In the genomic region with DNA sequence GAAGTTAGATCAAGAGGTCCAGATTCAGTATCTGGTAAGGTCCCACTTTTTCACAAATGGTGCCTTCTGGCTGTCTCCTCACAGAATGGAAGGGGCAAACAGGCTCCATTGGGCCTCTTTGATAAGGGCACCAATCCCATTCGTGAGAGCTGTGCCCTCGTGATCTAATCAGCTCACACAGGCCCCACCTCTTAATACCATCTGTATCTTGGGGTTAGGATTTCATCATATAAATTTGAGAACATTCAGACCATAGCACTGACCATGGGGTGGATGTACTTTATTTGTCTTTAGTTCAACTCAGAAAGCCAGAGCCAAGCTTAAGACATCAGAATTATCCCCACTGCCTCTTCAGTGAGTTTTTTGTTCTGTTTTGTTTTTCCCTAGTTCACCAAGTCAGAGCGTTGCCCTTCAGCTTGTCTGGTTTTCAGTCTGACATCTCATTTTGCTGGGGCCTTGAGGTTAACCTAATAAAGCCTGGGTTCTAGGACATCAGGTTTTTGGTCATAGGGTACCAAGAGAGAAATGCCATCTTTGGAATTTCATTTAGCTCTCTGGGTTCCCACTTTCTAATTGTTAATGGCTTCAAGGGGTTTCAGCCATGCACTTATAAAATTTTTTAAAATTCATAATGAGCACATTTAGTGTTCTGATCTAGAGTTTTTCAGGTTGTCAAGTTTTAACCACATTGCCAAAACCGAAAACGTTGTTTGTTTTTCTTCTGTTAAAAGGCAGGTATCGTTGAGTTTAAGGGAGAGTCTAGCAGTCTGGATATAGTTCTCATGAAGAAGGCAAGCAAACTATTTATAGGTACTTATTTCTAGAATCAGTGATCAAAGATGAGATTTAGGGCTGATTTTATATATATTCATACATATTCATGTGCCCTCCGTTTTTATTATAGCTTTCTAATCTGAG, we compare ENCODE assay signal across 9 cellular contexts. TPM values are rescaled to one million over a fixed set of nuclear protein-coding genes. Genes with fewer than 3 reads are reported as not detected.
DNase-seq lines count a peak whose midpoint lies in the region; ATAC-seq and TF ChIP-seq lines count a peak whose summit lies in the region.
"Had no signal": no experiment of that assay in that cellular context is flagged by ENCODE, and none has a peak within 500 bp of the region (broad histone marks: within the 10 kb centered on the region; RNA-seq: fewer than 3 reads in every experiment).

No MANE protein-coding gene starts in this region.

- H3K9me3 ChIP-seq in breast epithelium, result no peaks in the 10 kb centered on the region

- H3K27ac ChIP-seq in breast epithelium, result peak overlapping the region in 1 of 2 donors; percentile 61

- DNase-seq in MCF 10A (ENCODE audit: unreplicated experiment) (no peak), breast epithelium (ENCODE audit: low spot score in 2 of 2) (no peak), mesothelial cell of epicardium (ENCODE audit: low spot score in 2 of 2, unreplicated experiment in 2 of 2) (no peak), AG20443 (ENCODE audit: low spot score) (no peak), medulla oblongata (ENCODE audit: extremely low spot score) (no peak)
- no peak for DNase-seq in activated naive CD4-positive, alpha-beta T cell treated with anti-CD3 and anti-CD28 coated beads, Interleukin-2, amount 50 U/mL, for 16 hours
- DNase-seq: NCI-H1092 had no signal

- peaks cover 0 to 7% of the 10 kb centered on the region in 2 donors for H3K4me1 ChIP-seq in breast epithelium

- TF ChIP-seq CTCF in MCF 10A (IDR thresholded peaks at IDR 0.05; ENCODE audit: unreplicated experiment), result no peak
- TF ChIP-seq CTCF in breast epithelium (IDR thresholded peaks at IDR 0.05), result no peak
- TF ChIP-seq CTCF in brain (conservative IDR thresholded peaks at IDR 0.05), result no peak
- no peak for TF ChIP-seq CTCF in mesothelial cell of epicardium (IDR thresholded peaks at IDR 0.05; ENCODE audit: unreplicated experiment)

- H3K4me3 Mint-ChIP-seq in MCF 10A (ENCODE audit: unreplicated experiment), result no peak overlapping the region
- peak overlapping the region in 3 of 5 experiments; percentile 17 to 59 (median 32) for H3K4me3 Mint-ChIP-seq in brain
- H3K4me3 Mint-ChIP-seq in mesothelial cell of epicardium, result no peak overlapping the region

- no peaks in the 10 kb centered on the region for H3K27me3 ChIP-seq in breast epithelium

- no peak for ATAC-seq in HG02885 (IDR thresholded peaks at IDR 0.05; ENCODE audit: poor library complexity, unreplicated experiment)

- BruUV-seq in MCF 10A (replicated peaks; lab: Mats Ljungman, UMichigan), result no TSS peak

- no peak overlapping the region for H3K4me3 ChIP-seq in breast epithelium

- H3K27me3 Mint-ChIP-seq in MCF 10A (ENCODE audit: insufficient read depth, unreplicated experiment) (no peaks in the 10 kb centered on the region), brain (no peaks in the 10 kb centered on the region), mesothelial cell of epicardium (ENCODE audit: low read depth) (no peaks in the 10 kb centered on the region)

- H3K36me3 Mint-ChIP-seq in MCF 10A (ENCODE audit: insufficient read depth, unreplicated experiment), result peaks cover 27% of the 10 kb centered on the region
- peaks cover 93% of the 10 kb centered on the region for H3K36me3 Mint-ChIP-seq in brain
- peaks cover 34% of the 10 kb centered on the region for H3K36me3 Mint-ChIP-seq in mesothelial cell of epicardium

- CTCF ChIA-PET in MCF 10A (lab: Yijun Ruan, JAX), result interaction anchor here (0.6 kb wide), 3 partner anchors 228 to 1032 kb away, joined by 3 read pairs; no protein-coding TSS in a partner anchor

- no peaks in the 10 kb centered on the region for H3K9me3 Mint-ChIP-seq in MCF 10A (ENCODE audit: unreplicated experiment)
- H3K9me3 Mint-ChIP-seq in brain, result peaks cover 18 to 32% (median 22%) of the 10 kb centered on the region in 5 experiments
- H3K9me3 Mint-ChIP-seq in mesothelial cell of epicardium, result peaks cover 19% of the 10 kb centered on the region

- H3K4me1 Mint-ChIP-seq in MCF 10A (ENCODE audit: insufficient read depth, unreplicated experiment) (peaks cover 19% of the 10 kb centered on the region), brain (peaks cover 42% of the 10 kb centered on the region), mesothelial cell of epicardium (peaks cover 22% of the 10 kb centered on the region)

- no peak for TF ChIP-seq POLR2A in breast epithelium (IDR thresholded peaks at IDR 0.05)

- POLR2A ChIA-PET in MCF 10A (lab: Yijun Ruan, JAX), result interaction anchor here (2.5 kb wide), 1 partner anchor 18 kb away, joined by 16 read pairs; the partner anchor contains the start of gene SENP6

- intact Hi-C loops in MCF 10A (cut with micrococcal nuclease) (no loop called here), breast epithelium (cut with DNase I; ENCODE audit: low total_unique reads) (no loop called here)

- H3K27ac Mint-ChIP-seq in MCF 10A (ENCODE audit: low read depth, unreplicated experiment) (peak overlapping the region; percentile 29), brain (peak overlapping the region in 3 of 5 experiments; percentile 58 to 72 (median 66)), mesothelial cell of epicardium (peak overlapping the region; percentile 84)

- H3K36me3 ChIP-seq in breast epithelium, result no peaks in the 10 kb centered on the region

RNA-seq across cellular contexts. Expression of gene SENP6, which starts 19.0 kb away (rescaled TPM):
- total RNA-seq in MCF 10A (2022) (101 TPM in 2 replicates), breast epithelium (100 to 1,000 TPM in 2 of 3 donors, 10 to 100 TPM in 1; 93.5 to 189 (median 152) TPM), mesothelial cell of epicardium (150 to 159 TPM (median 157 TPM) in 3 replicates)
- polyA plus RNA-seq in brain (ENCODE audit: insufficient read depth, low read depth, low replicate concordance), result 19.6 TPM

Comparison
In these comparisons a context has a peak if more than half of its experiments do, and no peak if none do; other contexts are left out.
1. H3K27ac Mint-ChIP-seq: peak in every context shown above with its lines; median percentile 84 in mesothelial cell of epicardium; 66 in brain; 29 in MCF 10A.
2. H3K4me3 Mint-ChIP-seq: peak in brain (3 of 5); none in MCF 10A (single experiment) and mesothelial cell of epicardium (single experiment).